In genomic region chr22:43443072-43443471, GRCh38 we compare ENCODE assay signal across 20 cellular contexts. TPM values are rescaled to one million over a fixed set of nuclear protein-coding genes. Genes with fewer than 3 reads are reported as not detected.
DNase-seq lines count a peak whose midpoint lies in the region; ATAC-seq and TF ChIP-seq lines count a peak whose summit lies in the region.
"Had no signal": no experiment of that assay in that cellular context is flagged by ENCODE, and none has a peak within 500 bp of the region (broad histone marks: within the 10 kb centered on the region; RNA-seq: fewer than 3 reads in every experiment).

No MANE protein-coding gene starts in this region.

- H3K27ac ChIP-seq in endodermal cell (ENCODE audit: low read depth, low read length) = no peak overlapping the region
- no peak overlapping the region for H3K27ac ChIP-seq in upper lobe of right lung

- no peak overlapping the region for H3K27ac Mint-ChIP-seq in endodermal cell
- H3K27ac Mint-ChIP-seq: CD14-positive monocyte; CD4-positive, alpha-beta memory T cell; GM23338; HFFc6 had no signal

- H3K9me3 Mint-ChIP-seq in endodermal cell = no peaks in the 10 kb centered on the region
- H3K9me3 Mint-ChIP-seq: CD14-positive monocyte; CD4-positive, alpha-beta memory T cell; GM23338 had no signal

- H3K4me1 Mint-ChIP-seq in endodermal cell = no peaks in the 10 kb centered on the region
- H3K4me1 Mint-ChIP-seq: CD4-positive, alpha-beta memory T cell had no signal

- H3K4me3 ChIP-seq in H7 (ENCODE audit: insufficient read depth, low read depth, low read length) (no peak overlapping the region), endodermal cell (ENCODE audit: low read length) (no peak overlapping the region), upper lobe of right lung (no peak overlapping the region)
- H3K4me3 ChIP-seq: GM23338 had no signal

- peak; percentile 22 for TF ChIP-seq CTCF in endodermal cell (conservative IDR thresholded peaks at IDR 0.05)
- TF ChIP-seq CTCF in upper lobe of right lung (IDR thresholded peaks at IDR 0.05) = no peak

- DNase-seq in H7 = peak; percentile 49
- DNase-seq in endodermal cell = peak; percentile 49
- peak; percentile 25 for DNase-seq in sciatic nerve (ENCODE audit: low spot score)
- peak; percentile 44 for DNase-seq in upper lobe of right lung
- no peak for DNase-seq in dedifferentiated amniotic fluid mesenchymal stem cell (ENCODE audit: extremely low spot score)
- no peak for DNase-seq in NCI-H748 treated with DMSO at 0.1 percent for 48 hours (lab: John Stamatoyannopoulos, UW)
- DNase-seq: ACHN; BE2C; CD4-positive, alpha-beta memory T cell; DMS153; DMS79; GDM1; HFFc6; KG1 had no signal

- H3K36me3 Mint-ChIP-seq in endodermal cell (ENCODE audit: low read depth) = no peaks in the 10 kb centered on the region
- H3K36me3 Mint-ChIP-seq: CD14-positive monocyte; CD4-positive, alpha-beta memory T cell had no signal

- H3K4me1 ChIP-seq in endodermal cell (ENCODE audit: control insufficient read depth, insufficient read depth, low read length) = no peaks in the 10 kb centered on the region
- no peaks in the 10 kb centered on the region for H3K4me1 ChIP-seq in upper lobe of right lung
- H3K4me1 ChIP-seq: BE2C had no signal

- 75 to 83% methylated on average over 6 of the region's 6 CpGs for WGBS in endodermal cell (ENCODE audit: insufficient coverage in 1 of 2, insufficient read length in 1 of 2), 2 experiments

- no peaks in the 10 kb centered on the region for H3K9me3 ChIP-seq in endodermal cell (ENCODE audit: control insufficient read depth, low read length)
- H3K9me3 ChIP-seq in upper lobe of right lung = no peaks in the 10 kb centered on the region
- H3K9me3 ChIP-seq: BE2C had no signal

- H3K27me3 Mint-ChIP-seq in endodermal cell (ENCODE audit: insufficient read depth) = no peaks in the 10 kb centered on the region

- H3K27me3 ChIP-seq in H7 (ENCODE audit: control insufficient read depth, insufficient read depth, low read length) = no peaks in the 10 kb centered on the region
- no peaks in the 10 kb centered on the region for H3K27me3 ChIP-seq in endodermal cell (ENCODE audit: control insufficient read depth, insufficient read depth, low read length, poor library complexity, severe bottlenecking)
- no peaks in the 10 kb centered on the region for H3K27me3 ChIP-seq in upper lobe of right lung
- H3K27me3 ChIP-seq: BE2C had no signal

- H3K36me3 ChIP-seq in H7 (replicated peaks; ENCODE audit: control insufficient read depth, insufficient read depth, low read length) = no peaks in the 10 kb centered on the region
- no peaks in the 10 kb centered on the region for H3K36me3 ChIP-seq in endodermal cell (ENCODE audit: control insufficient read depth, insufficient read depth, low read length)
- no peaks in the 10 kb centered on the region for H3K36me3 ChIP-seq in upper lobe of right lung
- H3K36me3 ChIP-seq: BE2C had no signal

- no peak overlapping the region for H3K4me3 Mint-ChIP-seq in endodermal cell
- H3K4me3 Mint-ChIP-seq: CD14-positive monocyte; CD4-positive, alpha-beta memory T cell; GM23338; HFFc6 had no signal

- H3K9ac ChIP-seq in endodermal cell (ENCODE audit: extremely low read depth, low read length, poor library complexity, severe bottlenecking) = no peak overlapping the region

- ATAC-seq in sciatic nerve (no peak), upper lobe of right lung (no peak), GM21528 (IDR thresholded peaks at IDR 0.05; ENCODE audit: low FRiP score, unreplicated experiment) (no peak)
- ATAC-seq: GM23338, HCT116 had no signal

- intact Hi-C loops in sciatic nerve (cut with DNase I) (no loop called here), upper lobe of right lung (cut with DNase I) (no loop called here)

RNA-seq across cellular contexts. Expression of gene MPPED1, which starts 31.3 kb away (rescaled TPM):
- 0.15 and 1.2 TPM in 2 replicates for total RNA-seq in H7 (2014; rRNA removed; shearing (Covaris generic))
- total RNA-seq in endodermal cell (under 1 TPM; 0.11 to 0.59 TPM), sciatic nerve (2.5 TPM), upper lobe of right lung (not detected)
- polyA plus RNA-seq in endodermal cell (2013, experiment 1 of 2) = 0.75 TPM
- 0.70 TPM for polyA plus RNA-seq in endodermal cell (2013, experiment 2 of 2)
- total RNA-seq: CD4-positive, alpha-beta memory T cell; Daoy; HFFc6; HT-29 had no signal
- polyA plus RNA-seq: CD14-positive monocyte; CD4-positive, alpha-beta memory T cell; GM23338 had no signal

Comparison
In these comparisons a context has a peak if more than half of its experiments do, and no peak if none do; other contexts are left out.
1. DNase-seq: peak in H7 (single experiment), endodermal cell (single experiment), sciatic nerve (single experiment) and upper lobe of right lung (single experiment); none in dedifferentiated amniotic fluid mesenchymal stem cell (single experiment) and NCI-H748 treated with DMSO at 0.1 percent for 48 hours (single experiment).